Comparison of ENCODE assay signal across 8 cellular contexts in genomic region chr10:79445708-79446450, GRCh38. TPM values are rescaled to one million over a fixed set of nuclear protein-coding genes. Genes with fewer than 3 reads are reported as not detected.
DNase-seq lines count a peak whose midpoint lies in the region; ATAC-seq and TF ChIP-seq lines count a peak whose summit lies in the region.

No MANE protein-coding gene starts in this region.

- H3K9ac ChIP-seq in HUES64 (ENCODE audit: low read depth, low read length), result peak overlapping the region; percentile 53
- peak overlapping the region; percentile 53 for H3K9ac ChIP-seq in OCI-LY3 (ENCODE audit: low read length)

- H3K9me3 ChIP-seq in HUES64 (ENCODE audit: insufficient read depth, low read depth, low read length) (no peaks in the 10 kb centered on the region), OCI-LY3 (ENCODE audit: insufficient read depth, low read length) (no peaks in the 10 kb centered on the region)

- H3K36me3 ChIP-seq in HUES64 (ENCODE audit: insufficient read depth, low read length) (no peaks in the 10 kb centered on the region), OCI-LY3 (replicated peaks; ENCODE audit: low read depth, low read length) (no peaks in the 10 kb centered on the region)

- H3K79me2 ChIP-seq in OCI-LY3 (ENCODE audit: low read length), result no peaks in the 10 kb centered on the region

- in situ Hi-C loops in Caki2 (cut with HindIII; ENCODE audit: low pct_unique_long_range_greater_than_20kb, low sequenced_read_pairs), result no loop called here

- peak overlapping the region; percentile 84; the same call in 1 of the 2 replicates for H2AFZ ChIP-seq in OCI-LY3 (ENCODE audit: low read depth, low read length)

- H3K27ac ChIP-seq in HUES64 (ENCODE audit: low read depth, low read length) (no peak overlapping the region), OCI-LY3 (ENCODE audit: low read length) (no peak overlapping the region)

- H3K27me3 ChIP-seq in HUES64 (ENCODE audit: insufficient read depth, low read length), result peaks cover 38% of the 10 kb centered on the region
- H3K27me3 ChIP-seq in OCI-LY3 (ENCODE audit: low read depth, low read length), result peaks cover 10% of the 10 kb centered on the region; the same call in 1 of the 2 replicates

- H3K4me3 ChIP-seq in HUES64 (ENCODE audit: low read length) (peak overlapping the region; percentile 75), OCI-LY3 (ENCODE audit: low read length) (peak overlapping the region; percentile 91), epithelial cell of esophagus (ENCODE audit: low read length) (peak overlapping the region; percentile 38)

- no peaks in the 10 kb centered on the region for H4K20me1 ChIP-seq in OCI-LY3 (ENCODE audit: insufficient read depth, low read length)

- ATAC-seq in GM21526 (IDR thresholded peaks at IDR 0.05; ENCODE audit: low FRiP score, unreplicated experiment), result peak; percentile 96

- WGBS in HUES64, result under 1% methylated on average over 44 of the region's 48 CpGs

- H3K4me2 ChIP-seq in OCI-LY3 (ENCODE audit: low read length), result peak overlapping the region; percentile 82

- no peak for TF ChIP-seq CTCF in OCI-LY3 (IDR thresholded peaks at IDR 0.05; ENCODE audit: low read depth, low read length)
- no peak for TF ChIP-seq CTCF in epithelial cell of esophagus (IDR thresholded peaks at IDR 0.05; ENCODE audit: insufficient read depth, low read depth, low read length, missing control alignments)

- DNase-seq in Caki2 (ENCODE audit: low read depth), result peak; percentile 98
- DNase-seq in activated T-cell treated with anti-CD3 and anti-CD28 coated beads for 4 hours, result peak; percentile 86
- DNase-seq in epithelial cell of esophagus (ENCODE audit: low read depth), result peak; percentile 94
- DNase-seq in middle frontal gyrus (ENCODE audit: extremely low spot score, low spot score), result peak; percentile 91
- DNase-seq in stimulated activated CD8-positive, alpha-beta memory T cell treated with anti-CD3 and anti-CD28 coated beads, Interleukin-15, amount 100 ng/mL, for 48 hours (ENCODE audit: low read depth in 2 of 2), result peak; percentile 92

- H3K4me1 ChIP-seq in HUES64 (ENCODE audit: insufficient read depth, low read length), result peaks cover 11% of the 10 kb centered on the region
- peaks cover 9% of the 10 kb centered on the region for H3K4me1 ChIP-seq in OCI-LY3 (ENCODE audit: low read length)

RNA-seq across cellular contexts. Expression of gene ZCCHC24, which starts 0.5 kb away (rescaled TPM):
- 3.7 and 5.7 TPM in 2 replicates for total RNA-seq in Caki2 (2014; rRNA removed; shearing (Covaris generic); ENCODE audit: low replicate concordance)
- 5.4 TPM for polyA plus RNA-seq in HUES64 (2013, experiment 1 of 2)
- polyA plus RNA-seq in HUES64 (2013, experiment 2 of 2), result 8.3 TPM

Comparison
In these comparisons a context has a peak if more than half of its experiments do, and no peak if none do; other contexts are left out.
1. H3K4me3 ChIP-seq: peak in every context shown above with its lines; median percentile 91 in OCI-LY3; 75 in HUES64; 38 in epithelial cell of esophagus.